10 cellular contexts compared by ENCODE assay signal in the genomic region with DNA sequence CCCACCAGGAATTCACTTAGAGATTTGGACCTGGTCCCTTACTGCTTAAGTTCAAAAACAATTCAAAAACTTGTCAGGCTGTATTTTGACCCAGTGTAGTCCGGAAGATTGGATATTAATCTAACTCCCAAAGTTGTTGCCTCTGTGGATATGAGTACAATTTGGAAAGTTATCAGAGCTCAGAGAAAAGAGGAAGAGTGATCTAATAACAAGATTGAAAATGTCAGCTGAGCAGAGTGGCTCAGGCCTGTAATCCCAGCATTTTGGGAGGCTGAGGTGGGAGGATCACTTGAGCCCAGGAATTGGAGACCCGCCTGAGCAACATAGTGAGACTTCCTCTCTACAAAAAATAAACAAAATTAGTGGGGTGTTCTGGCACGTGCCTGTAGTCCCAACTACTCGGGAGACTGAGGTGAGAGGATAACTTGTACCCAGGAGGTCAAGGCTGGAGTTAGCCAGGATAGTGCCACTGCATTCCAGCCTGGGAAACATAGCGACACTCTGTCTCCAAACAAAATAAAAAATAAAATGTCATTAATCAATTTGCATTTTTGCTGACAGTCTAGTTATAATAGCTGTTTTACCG. TPM values are rescaled to one million over a fixed set of nuclear protein-coding genes. Genes with fewer than 3 reads are reported as not detected.
A peak's percentile ranks its signal among the peaks of the same experiment; 100 is the strongest.
DNase-seq lines count a peak whose midpoint lies in the region; ATAC-seq and TF ChIP-seq lines count a peak whose summit lies in the region.
"Had no signal": no experiment of that assay in that cellular context is flagged by ENCODE, and none has a peak within 500 bp of the region (broad histone marks: within the 10 kb centered on the region; RNA-seq: fewer than 3 reads in every experiment).

No MANE protein-coding gene starts in this region.

- POLR2A ChIA-PET in CD4-positive, alpha-beta T cell (lab: Charles Lee): interaction anchor here (0.6 to 1.7 kb wide), 14 partner anchors 13 to 273 kb away, joined by 3 to 8 read pairs (median 3); no protein-coding TSS in a partner anchor
- POLR2A ChIA-PET in OCI-LY7 (lab: Charles Lee): interaction anchor here (0.6 to 2.1 kb wide), 11 partner anchors 10 to 310 kb away, joined by 3 to 10 read pairs (median 4); no protein-coding TSS in a partner anchor

- H2BK5ac ChIP-seq in neuronal stem cell (ENCODE audit: low read length): no peak overlapping the region

- no peak for DNase-seq in CD4-positive, alpha-beta T cell
- no peak for DNase-seq in OCI-LY7 (ENCODE audit: low spot score)
- DNase-seq in effector memory CD4-positive, alpha-beta T cell: no peak
- no peak for DNase-seq in sigmoid colon
- DNase-seq in NCI-H2196 treated with DMSO at 0.1 percent for 48 hours (lab: John Stamatoyannopoulos, UW; ENCODE audit: unreplicated experiment): no peak
- no peak for DNase-seq in neuronal stem cell (ENCODE audit: low spot score)
- DNase-seq: hippocampal formation, NCI-H69 had no signal

- no peak overlapping the region for H3K14ac ChIP-seq in neuronal stem cell (ENCODE audit: low read length)

- no peak overlapping the region for H4K8ac ChIP-seq in neuronal stem cell (ENCODE audit: low read depth, low read length)

- 77 to 82% methylated on average over 6 of the region's 6 CpGs for WGBS in sigmoid colon, 2 donors
- WGBS in neuronal stem cell (ENCODE audit: extremely low coverage in 2 of 2, insufficient read length in 2 of 2, insufficient replicate concordance in 1 of 2), 2 donors: no CpG with 5 or more reads among the region's 6 CpGs

- no peak for TF ChIP-seq POLR2A in sigmoid colon (IDR thresholded peaks at IDR 0.05)

- H3K4me1 ChIP-seq in OCI-LY7 (ENCODE audit: insufficient read depth, low read length, poor library complexity, severe bottlenecking) (peaks cover 52% of the 10 kb centered on the region), sigmoid colon (peaks cover 0 to 65% (median 57%) of the 10 kb centered on the region in 4 donors), neuronal stem cell (ENCODE audit: control insufficient read depth in 2 of 2, insufficient read depth in 1 of 2, low read depth in 1 of 2, low read length in 2 of 2) (peaks cover 6% of the 10 kb centered on the region in 2 donors)
- peaks cover 20% of the 10 kb centered on the region for H3K4me1 ChIP-seq in effector memory CD4-positive, alpha-beta T cell (ENCODE audit: control insufficient read depth, insufficient read depth, low read length, poor library complexity, severe bottlenecking)

- H3K18ac ChIP-seq in neuronal stem cell (ENCODE audit: low read length): no peak overlapping the region

- no peak overlapping the region for H2BK15ac ChIP-seq in neuronal stem cell (ENCODE audit: low read length)

- peak overlapping the region; percentile 42 for H3K27ac ChIP-seq in CD4-positive, alpha-beta T cell (ENCODE audit: low read depth, low read length)
- H3K27ac ChIP-seq in OCI-LY7 (ENCODE audit: low read depth, low read length, poor library complexity, severe bottlenecking) (peak overlapping the region; percentile 79), sigmoid colon (peak overlapping the region; percentile 86 to 99 (median 92)), neuronal stem cell (replicated peaks; ENCODE audit: low read length) (no peak overlapping the region)
- peak overlapping the region; percentile 46 for H3K27ac ChIP-seq in effector memory CD4-positive, alpha-beta T cell (ENCODE audit: insufficient read depth, low read length, poor library complexity, severe bottlenecking)

- BruUV-seq in OCI-LY7 (replicated peaks; lab: Mats Ljungman, UMichigan): no TSS peak

- CTCF ChIA-PET in CD4-positive, alpha-beta T cell (lab: Charles Lee): interaction anchor here (1.0 to 2.1 kb wide), 4 partner anchors 55 to 171 kb away, joined by 3 to 10 read pairs (median 6); no protein-coding TSS in a partner anchor
- CTCF ChIA-PET in OCI-LY7 (lab: Charles Lee; ENCODE audit: unreplicated experiment): no interaction called here

- peak overlapping the region; percentile 81 for H3K4me3 Mint-ChIP-seq in CD4-positive, alpha-beta T cell

- no peak for ATAC-seq in CD4-positive, alpha-beta T cell (ENCODE audit: poor library complexity)
- no peak for ATAC-seq in GM18873 (IDR thresholded peaks at IDR 0.05; ENCODE audit: low FRiP score, unreplicated experiment)
- no peak for ATAC-seq in HG03442 (IDR thresholded peaks at IDR 0.05; ENCODE audit: unreplicated experiment)

- H3K36me3 Mint-ChIP-seq in CD4-positive, alpha-beta T cell (ENCODE audit: low read depth): peaks cover 62% of the 10 kb centered on the region

- no peak overlapping the region for H2AFZ ChIP-seq in OCI-LY7 (ENCODE audit: low read length)
- H2AFZ ChIP-seq in neuronal stem cell (ENCODE audit: low read length): no peak overlapping the region

- no peak overlapping the region for H2BK120ac ChIP-seq in neuronal stem cell (ENCODE audit: low read depth, low read length)

- TF ChIP-seq EP300 in sigmoid colon (IDR thresholded peaks at IDR 0.05): no peak

- H3K27me3 Mint-ChIP-seq in CD4-positive, alpha-beta T cell: no peaks in the 10 kb centered on the region

- peaks cover 79% of the 10 kb centered on the region for H3K79me2 ChIP-seq in OCI-LY7 (ENCODE audit: insufficient read depth, low read depth, low read length)

- intact Hi-C loops in CD4-positive, alpha-beta T cell (cut with DNase I, micrococcal nuclease): loop anchor here (5.0 to 10.0 kb wide), 5 partner anchors 43 to 1985 kb away; partner anchors contain the start of genes SPOCK2 (in 2 of the 2), CHCHD1 (in 1 of the 2), DDIT4 (in 1 of the 2) and PPA1 (in 1 of the 2)
- intact Hi-C loops in OCI-LY7 (cut with micrococcal nuclease; ENCODE audit: unreplicated experiment) (no loop called here), sigmoid colon (cut with DNase I) (loop anchor here (5.0 to 10.0 kb wide), 5 partner anchors 38 to 265 kb away; no protein-coding TSS in a partner anchor)

- no peaks in the 10 kb centered on the region for H3K9me3 ChIP-seq in CD4-positive, alpha-beta T cell (ENCODE audit: control insufficient read depth, low read length)
- no peaks in the 10 kb centered on the region for H3K9me3 ChIP-seq in OCI-LY7 (ENCODE audit: low read length)
- no peaks in the 10 kb centered on the region for H3K9me3 ChIP-seq in effector memory CD4-positive, alpha-beta T cell (ENCODE audit: control insufficient read depth, low read length)
- H3K9me3 ChIP-seq in sigmoid colon: no peaks in the 10 kb centered on the region
- no peaks in the 10 kb centered on the region for H3K9me3 ChIP-seq in neuronal stem cell (replicated peaks in 1 of 2; ENCODE audit: control insufficient read depth in 2 of 2, insufficient read depth in 1 of 2, low read depth in 1 of 2, low read length in 2 of 2)

- H3K79me1 ChIP-seq in neuronal stem cell (ENCODE audit: low read depth, low read length): peaks cover 2% of the 10 kb centered on the region

- peaks cover 12% of the 10 kb centered on the region; the same call in 1 of the 2 replicates for H4K20me1 ChIP-seq in OCI-LY7 (ENCODE audit: insufficient read depth, low read length)

- no peak overlapping the region for H3K9ac ChIP-seq in neuronal stem cell (ENCODE audit: low read depth, low read length, poor library complexity)

- no peaks in the 10 kb centered on the region for H3K9me2 ChIP-seq in OCI-LY7 (ENCODE audit: insufficient read depth, low read length)

- no peak overlapping the region for H3K23ac ChIP-seq in neuronal stem cell (ENCODE audit: low read depth, low read length, poor library complexity)

- H3K4me3 ChIP-seq in OCI-LY7 (ENCODE audit: low read depth, low read length, poor library complexity, severe bottlenecking) (peak overlapping the region; percentile 56), sigmoid colon (no peak overlapping the region), neuronal stem cell (ENCODE audit: low read length in 2 of 2) (no peak overlapping the region)
- H3K4me3 ChIP-seq in effector memory CD4-positive, alpha-beta T cell (ENCODE audit: insufficient read depth, low read depth, low read length, poor library complexity, severe bottlenecking): no peak overlapping the region

- no peak overlapping the region for H2AK5ac ChIP-seq in neuronal stem cell (ENCODE audit: low read depth, low read length)

- peaks cover 31% of the 10 kb centered on the region for H3K36me3 ChIP-seq in OCI-LY7 (ENCODE audit: insufficient read depth, low read length)
- H3K36me3 ChIP-seq in effector memory CD4-positive, alpha-beta T cell (ENCODE audit: control insufficient read depth, insufficient read depth, low read length): peaks cover 11% of the 10 kb centered on the region
- peaks cover 0 to 19% (median 2%) of the 10 kb centered on the region in 4 donors for H3K36me3 ChIP-seq in sigmoid colon
- H3K36me3 ChIP-seq in neuronal stem cell (replicated peaks in 1 of 2; ENCODE audit: control insufficient read depth in 2 of 2, insufficient read depth in 2 of 2, low read length in 2 of 2): peaks cover 7 to 27% of the 10 kb centered on the region in 2 donors

- no peak overlapping the region for H3K4ac ChIP-seq in neuronal stem cell (ENCODE audit: low read length)

- H3K9me3 Mint-ChIP-seq in CD4-positive, alpha-beta T cell: no peaks in the 10 kb centered on the region

- peak overlapping the region; percentile 94 for H3K27ac Mint-ChIP-seq in CD4-positive, alpha-beta T cell

- no peaks in the 10 kb centered on the region for H3K27me3 ChIP-seq in CD4-positive, alpha-beta T cell (ENCODE audit: control insufficient read depth, insufficient read depth, low read length)
- no peaks in the 10 kb centered on the region for H3K27me3 ChIP-seq in effector memory CD4-positive, alpha-beta T cell (replicated peaks; ENCODE audit: control insufficient read depth, insufficient read depth, low read length, poor library complexity, severe bottlenecking)
- H3K27me3 ChIP-seq in sigmoid colon (no peaks in the 10 kb centered on the region), neuronal stem cell (ENCODE audit: control insufficient read depth in 3 of 3, insufficient read depth in 3 of 3, low read depth in 1 of 3, low read length in 3 of 3) (no peaks in the 10 kb centered on the region)

- TF ChIP-seq CTCF in CD4-positive, alpha-beta T cell (IDR thresholded peaks at IDR 0.05): no peak
- TF ChIP-seq CTCF in OCI-LY7 (conservative IDR thresholded peaks at IDR 0.05; ENCODE audit: low read length): no peak
- TF ChIP-seq CTCF in sigmoid colon (IDR thresholded peaks at IDR 0.05): no peak

- H3K4me1 Mint-ChIP-seq in CD4-positive, alpha-beta T cell (ENCODE audit: low read depth): peaks cover 58% of the 10 kb centered on the region

- H4K91ac ChIP-seq in neuronal stem cell (ENCODE audit: low read depth, low read length, poor library complexity): no peak overlapping the region

- no peak overlapping the region for H2BK12ac ChIP-seq in neuronal stem cell (ENCODE audit: low read length)

- peak overlapping the region; percentile 72 for H3K4me2 ChIP-seq in OCI-LY7 (ENCODE audit: low read length)
- H3K4me2 ChIP-seq in neuronal stem cell (ENCODE audit: insufficient read depth, low read length, poor library complexity, severe bottlenecking): no peak overlapping the region

RNA-seq across cellular contexts. Expression of gene ASCC1, which starts 3.2 kb away (rescaled TPM):
- 10 to 100 TPM; 16.5 to 19.0 TPM for total RNA-seq in CD4-positive, alpha-beta T cell
- 19.3 and 27.1 TPM in 2 replicates for total RNA-seq in OCI-LY7 (2014; rRNA removed; shearing (Covaris generic))
- total RNA-seq in OCI-LY7 (2022) (51.5 and 59.9 TPM in 2 replicates), sigmoid colon (10 to 100 TPM; 21.0 to 53.7 (median 37.1) TPM)
- polyA plus RNA-seq in sigmoid colon: 10 to 100 TPM; 15.3 to 21.5 (median 15.6) TPM
- 34.4 TPM for polyA plus RNA-seq in neuronal stem cell (2013, experiment 1 of 2)
- polyA plus RNA-seq in neuronal stem cell (2013, experiment 2 of 2): 33.0 TPM

RNA-seq across cellular contexts. Expression of gene ANAPC16, which starts 3.5 kb away (rescaled TPM):
- total RNA-seq in CD4-positive, alpha-beta T cell: 10 to 100 TPM; 61.9 to 64.3 TPM
- 48.4 and 68.0 TPM in 2 replicates for total RNA-seq in OCI-LY7 (2014; rRNA removed; shearing (Covaris generic))
- total RNA-seq in OCI-LY7 (2022): 84.7 and 92.8 TPM in 2 replicates
- 100 to 1,000 TPM in 3 of 4 donors, 10 to 100 TPM in 1; 80.0 to 228 (median 157) TPM for total RNA-seq in sigmoid colon
- polyA plus RNA-seq in sigmoid colon: 100 to 1,000 TPM; 107 to 203 (median 198) TPM
- 86.8 TPM for polyA plus RNA-seq in neuronal stem cell (2013, experiment 1 of 2)
- 88.2 TPM for polyA plus RNA-seq in neuronal stem cell (2013, experiment 2 of 2)

RNA-seq across cellular contexts. Expression of gene DDIT4, which starts 54.4 kb away (rescaled TPM):
- total RNA-seq in CD4-positive, alpha-beta T cell: 100 to 1,000 TPM; 427 to 436 TPM
- 102 and 105 TPM in 2 replicates for total RNA-seq in OCI-LY7 (2014; rRNA removed; shearing (Covaris generic))
- total RNA-seq in OCI-LY7 (2022) (32.8 and 91.8 TPM in 2 replicates), sigmoid colon (100 to 1,000 TPM in 2 of 4 donors, 10 to 100 TPM in 2; 77.2 to 202 (median 133) TPM)
- 100 to 1,000 TPM in 1 of 3 donors, 10 to 100 TPM in 2; 71.5 to 413 (median 85.3) TPM for polyA plus RNA-seq in sigmoid colon
- 58.0 TPM for polyA plus RNA-seq in neuronal stem cell (2013, experiment 1 of 2)
- 58.6 TPM for polyA plus RNA-seq in neuronal stem cell (2013, experiment 2 of 2)
